ENCODE assay signal across 1 cellular context in genomic region chr1:225426395-225427248, GRCh38.
A peak's percentile ranks its signal among the peaks of the same experiment; 100 is the strongest.
TF ChIP-seq lines count a peak whose summit lies in the region.

No MANE protein-coding gene starts in this region.

TF ChIP-seq in HepG2, 621 proteins besides CTCF, POLR2A, EP300 and RAD21 (continued from another document and continues in another):
- no peak for TF ChIP-seq ELK4 (CRISPR knock-in tag; IDR thresholded peaks at IDR 0.05; ENCODE audit: borderline replicate concordance)
- no peak for TF ChIP-seq STAG1 (CRISPR knock-in tag; IDR thresholded peaks at IDR 0.05)
- no peak for TF ChIP-seq ETS1 (CRISPR knock-in tag; IDR thresholded peaks at IDR 0.05)
- no peak for TF ChIP-seq KAT7 (CRISPR knock-in tag; IDR thresholded peaks at IDR 0.05; ENCODE audit: borderline replicate concordance)
- TF ChIP-seq MYNN (CRISPR knock-in tag; IDR thresholded peaks at IDR 0.05; ENCODE audit: low read depth): no peak
- no peak for TF ChIP-seq ZBTB10 (CRISPR knock-in tag; IDR thresholded peaks at IDR 0.05; ENCODE audit: borderline replicate concordance)
- no peak for TF ChIP-seq NR2F6 (IDR thresholded peaks at IDR 0.05)
- TF ChIP-seq NR2F6 (CRISPR knock-in tag; IDR thresholded peaks at IDR 0.05): 0 out of 2 replicates have a peak, but pooled peaks have one; percentile 8
- TF ChIP-seq SMAD1 (CRISPR knock-in tag; IDR thresholded peaks at IDR 0.05; ENCODE audit: borderline replicate concordance, low read depth): no peak
- no peak for TF ChIP-seq KDM6A (CRISPR knock-in tag; IDR thresholded peaks at IDR 0.05; ENCODE audit: low read depth)
- no peak for TF ChIP-seq MEIS1 (CRISPR knock-in tag; IDR thresholded peaks at IDR 0.05; ENCODE audit: borderline replicate concordance)
- TF ChIP-seq ISX (CRISPR knock-in tag; conservative IDR thresholded peaks at IDR 0.05): no peak
- TF ChIP-seq TERF1 (CRISPR knock-in tag; IDR thresholded peaks at IDR 0.05): no peak
- 0 out of 2 replicates have a peak, but pooled peaks have one; percentile 29 for TF ChIP-seq ZNF558 (CRISPR knock-in tag; IDR thresholded peaks at IDR 0.05; ENCODE audit: borderline replicate concordance)
- no peak for TF ChIP-seq RBAK (CRISPR knock-in tag; IDR thresholded peaks at IDR 0.05)
- no peak; the same call in 1 of the 2 replicates for TF ChIP-seq HOXA3 (CRISPR knock-in tag; IDR thresholded peaks at IDR 0.05)
- no peak for TF ChIP-seq RFXAP (CRISPR knock-in tag; IDR thresholded peaks at IDR 0.05; ENCODE audit: borderline replicate concordance)
- TF ChIP-seq RFX3 (CRISPR knock-in tag; IDR thresholded peaks at IDR 0.05): no peak
- TF ChIP-seq MAX (IDR thresholded peaks at IDR 0.05): peak; percentile 78
- TF ChIP-seq DNMT1 (CRISPR knock-in tag; IDR thresholded peaks at IDR 0.05): no peak
- no peak for TF ChIP-seq ZFAT (CRISPR knock-in tag; conservative IDR thresholded peaks at IDR 0.05)
- no peak for TF ChIP-seq UBTF (CRISPR knock-in tag; IDR thresholded peaks at IDR 0.05)
- TF ChIP-seq MIXL1 (CRISPR knock-in tag; IDR thresholded peaks at IDR 0.05): no peak
- no peak for TF ChIP-seq ATF3 (CRISPR knock-in tag; IDR thresholded peaks at IDR 0.05)
- TF ChIP-seq RAD51 (IDR thresholded peaks at IDR 0.05; ENCODE audit: borderline replicate concordance): no peak
- TF ChIP-seq ERF (CRISPR knock-in tag; IDR thresholded peaks at IDR 0.05): no peak
- TF ChIP-seq HMG20B (CRISPR knock-in tag; conservative IDR thresholded peaks at IDR 0.05): no peak
- TF ChIP-seq NRL (CRISPR knock-in tag; IDR thresholded peaks at IDR 0.05; ENCODE audit: borderline replicate concordance): no peak
- no peak for TF ChIP-seq SOX6 (IDR thresholded peaks at IDR 0.05)
- TF ChIP-seq SOX6 (CRISPR knock-in tag; IDR thresholded peaks at IDR 0.05): no peak
- TF ChIP-seq SRY (CRISPR knock-in tag; IDR thresholded peaks at IDR 0.05): 0 out of 2 replicates have a peak, but pooled peaks have one; percentile 66
- peak; percentile 34; the same call in 1 of the 2 replicates for TF ChIP-seq PRDM15 (CRISPR knock-in tag; IDR thresholded peaks at IDR 0.05)
- TF ChIP-seq ZNF652 (CRISPR knock-in tag; IDR thresholded peaks at IDR 0.05; ENCODE audit: borderline replicate concordance, low read depth): no peak
- TF ChIP-seq ZNF225 (CRISPR knock-in tag; IDR thresholded peaks at IDR 0.05): no peak
- no peak for TF ChIP-seq ZNF207 (IDR thresholded peaks at IDR 0.05; ENCODE audit: borderline replicate concordance)
- TF ChIP-seq TEF (CRISPR knock-in tag; IDR thresholded peaks at IDR 0.05): no peak
- no peak for TF ChIP-seq BORCS8-MEF2B (CRISPR knock-in tag; IDR thresholded peaks at IDR 0.05)
- TF ChIP-seq ZXDC (CRISPR knock-in tag; IDR thresholded peaks at IDR 0.05): no peak
- TF ChIP-seq ZNF263 (CRISPR knock-in tag; IDR thresholded peaks at IDR 0.05): no peak
- TF ChIP-seq MZF1 (CRISPR knock-in tag; IDR thresholded peaks at IDR 0.05; ENCODE audit: borderline replicate concordance): no peak
- no peak for TF ChIP-seq ZFP1 (CRISPR knock-in tag; IDR thresholded peaks at IDR 0.05)
- 0 out of 2 replicates have a peak, but pooled peaks have one; percentile 39 for TF ChIP-seq ZNF512B (CRISPR knock-in tag; IDR thresholded peaks at IDR 0.05; ENCODE audit: borderline replicate concordance)
